In the genomic region with DNA sequence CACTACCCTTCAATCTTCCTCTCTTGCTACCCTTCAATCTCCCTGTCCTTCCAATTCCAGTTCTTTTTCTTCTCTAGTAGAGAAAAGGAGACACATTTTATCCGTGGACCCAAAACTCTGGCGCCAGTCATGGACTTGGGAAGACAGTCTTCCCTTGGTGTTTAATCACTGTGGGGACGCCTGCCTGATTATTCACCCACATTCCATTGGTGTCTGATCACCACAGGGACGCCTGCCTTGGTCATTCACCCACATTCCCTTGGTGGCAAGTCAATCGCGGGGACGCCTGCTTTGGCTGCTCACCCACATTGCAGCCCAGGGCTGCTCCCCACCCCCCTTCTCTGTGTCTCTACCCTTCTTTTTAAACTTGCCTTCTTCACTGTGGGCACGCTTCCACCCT, we compare ENCODE assay signal across 7 cellular contexts. TPM values are rescaled to one million over a fixed set of nuclear protein-coding genes. Genes with fewer than 3 reads are reported as not detected.
A peak's percentile ranks its signal among the peaks of the same experiment; 100 is the strongest.
DNase-seq lines count a peak whose midpoint lies in the region; ATAC-seq, FAIRE-seq and TF ChIP-seq lines count a peak whose summit lies in the region.
"Not testable (repeated sequence)": the region's sequence is repeated elsewhere in the genome, so short reads cannot be mapped to it uniquely, and the experiment has no call there.

No MANE protein-coding gene starts in this region.

- H2BK15ac ChIP-seq in IMR-90 (ENCODE audit: low read depth, low read length): 0 out of 3 replicates have a peak overlapping the region, but pooled peaks have one; percentile 67

- TF ChIP-seq POLR2A in IMR-90 (IDR thresholded peaks at IDR 0.05; ENCODE audit: low read depth, low read length): not testable (repeated sequence)

- H3K23ac ChIP-seq in IMR-90 (ENCODE audit: low read depth, low read length): not testable (repeated sequence)

- FAIRE-seq in astrocyte (lab: Jason Lieb, UNC): not testable (repeated sequence)

- H4K5ac ChIP-seq in IMR-90 (ENCODE audit: low read depth, low read length): not testable (repeated sequence)

- H3K79me2 ChIP-seq in astrocyte (ENCODE audit: insufficient read depth, low read length): not testable (repeated sequence)

- H2AK5ac ChIP-seq in IMR-90 (ENCODE audit: low read depth, low read length): not testable (repeated sequence)

- not testable (repeated sequence) for H3K9me3 ChIP-seq in IMR-90 (ENCODE audit: control insufficient read depth, insufficient read depth, low read length); astrocyte (ENCODE audit: insufficient read depth, low read depth, low read length)

- dilution Hi-C loops in IMR-90 (cut with HindIII; ENCODE audit: low sequenced_read_pairs, unreplicated experiment): not testable (repeated sequence)

- not testable (repeated sequence) for H4K91ac ChIP-seq in IMR-90 (ENCODE audit: insufficient read depth, low read depth, low read length)

- not testable (repeated sequence) for H3K9me3 Mint-ChIP-seq in astrocyte (ENCODE audit: unreplicated experiment)

- not testable (repeated sequence) for H3K27me3 ChIP-seq in IMR-90 (ENCODE audit: control insufficient read depth, insufficient read depth, low read length); astrocyte (ENCODE audit: insufficient read depth, low read length)

- not testable (repeated sequence) for H3K36me3 ChIP-seq in IMR-90 (ENCODE audit: control insufficient read depth, insufficient read depth, low read length); astrocyte (ENCODE audit: insufficient read depth, low read length)

- H2BK120ac ChIP-seq in IMR-90 (ENCODE audit: low read depth, low read length): not testable (repeated sequence)

- H2AK9ac ChIP-seq in IMR-90 (replicated peaks; ENCODE audit: low read depth, low read length, poor library complexity): not testable (repeated sequence)

- not testable (repeated sequence) for TF ChIP-seq CTCF in IMR-90 (conservative IDR thresholded peaks at IDR 0.05; ENCODE audit: low read depth, low read length); astrocyte (IDR thresholded peaks at IDR 0.05; ENCODE audit: insufficient read depth, low read depth, low read length); epithelial cell of esophagus (IDR thresholded peaks at IDR 0.05; ENCODE audit: insufficient read depth, low read depth, low read length, missing control alignments)

- H3K9me1 ChIP-seq in IMR-90 (ENCODE audit: insufficient read depth, low read length): not testable (repeated sequence)

- not testable (repeated sequence) for H2BK5ac ChIP-seq in IMR-90 (ENCODE audit: low read depth, low read length, poor library complexity, severe bottlenecking)

- WGBS in IMR-90 (ENCODE audit: extremely low coverage in 2 of 2, insufficient read length in 1 of 2), 2 experiments: 92% methylated on average over 1 of the region's 8 CpGs; no CpG with 5 or more reads in 1 of the 2 experiments

- H2AFZ ChIP-seq in IMR-90 (replicated peaks; ENCODE audit: low read length, poor library complexity); astrocyte (ENCODE audit: low read depth, low read length): not testable (repeated sequence)

- not testable (repeated sequence) for H3K79me1 ChIP-seq in IMR-90 (ENCODE audit: low read depth in 1 of 2, low read length in 2 of 2)

- intact Hi-C loops in IMR-90 (cut with micrococcal nuclease): not testable (repeated sequence)

- H3K36me3 Mint-ChIP-seq in astrocyte (ENCODE audit: low read depth, unreplicated experiment): not testable (repeated sequence)

- not testable (repeated sequence) for H3K56ac ChIP-seq in IMR-90 (ENCODE audit: extremely low read depth, insufficient read depth, low read length)

- in situ Hi-C loops in ACHN (cut with HindIII; ENCODE audit: low pct_ligation_motif_present, low pct_unique_long_range_greater_than_20kb, low sequenced_read_pairs); IMR-90 (cut with MboI; ENCODE audit: low sequenced_read_pairs): not testable (repeated sequence)

- H3K4me2 ChIP-seq in IMR-90 (ENCODE audit: low read depth, low read length): not testable (repeated sequence)
- peak overlapping the region; percentile 49 for H3K4me2 ChIP-seq in astrocyte (ENCODE audit: low read length)

- POLR2A ChIA-PET in IMR-90 (lab: Charles Lee; ENCODE audit: unreplicated experiment): not testable (repeated sequence)

- peak overlapping the region; percentile 24 for H3K4me3 Mint-ChIP-seq in astrocyte (ENCODE audit: unreplicated experiment)

- not testable (repeated sequence) for H3K27me3 Mint-ChIP-seq in astrocyte (ENCODE audit: low read depth, unreplicated experiment)

- not testable (repeated sequence) for H3K14ac ChIP-seq in IMR-90 (replicated peaks; ENCODE audit: low read depth, low read length)

- H3K27ac Mint-ChIP-seq in astrocyte (ENCODE audit: unreplicated experiment): peak overlapping the region; percentile 92

- not testable (repeated sequence) for H3K4me3 ChIP-seq in IMR-90 (ENCODE audit: insufficient read depth, low read depth, low read length); astrocyte (ENCODE audit: insufficient read depth, low read depth, low read length); epithelial cell of esophagus (ENCODE audit: low read length)

- H3K18ac ChIP-seq in IMR-90 (ENCODE audit: low read depth, low read length): not testable (repeated sequence)

- not testable (repeated sequence) for ATAC-seq in IMR-90 (ENCODE audit: low read depth)

- not testable (repeated sequence) for H3K4ac ChIP-seq in IMR-90 (ENCODE audit: low read depth, low read length)

- H2BK20ac ChIP-seq in IMR-90 (ENCODE audit: low read depth, low read length): peak overlapping the region; percentile 25; the same call in 1 of the 2 replicates

- DNase-seq in ACHN (peak; percentile 35), ELR (ENCODE audit: low read depth) (peak; percentile 60), RPMI7951 (ENCODE audit: low read depth) (peak; percentile 19), epithelial cell of esophagus (ENCODE audit: low read depth) (peak; percentile 52), myocyte (ENCODE audit: low read depth) (peak; percentile 62)
- DNase-seq in IMR-90; astrocyte (ENCODE audit: low read depth): not testable (repeated sequence)

- TF ChIP-seq RAD21 in IMR-90 (IDR thresholded peaks at IDR 0.05; ENCODE audit: low read length): not testable (repeated sequence)

- not testable (repeated sequence) for H3K27ac ChIP-seq in IMR-90 (ENCODE audit: insufficient read depth, low read length)
- peak overlapping the region; percentile 37 for H3K27ac ChIP-seq in astrocyte (ENCODE audit: low read depth, low read length)

- not testable (repeated sequence) for H3K9ac ChIP-seq in IMR-90 (ENCODE audit: low read depth, low read length); astrocyte (ENCODE audit: low read length)

- not testable (repeated sequence) for BruUV-seq in IMR-90 (replicated peaks; lab: Mats Ljungman, UMichigan)

- H4K20me1 ChIP-seq in IMR-90 (ENCODE audit: insufficient read depth, low read length); astrocyte (ENCODE audit: insufficient read depth, low read length): not testable (repeated sequence)

- not testable (repeated sequence) for H3K4me1 ChIP-seq in IMR-90 (ENCODE audit: control insufficient read depth, insufficient read depth, low read length); astrocyte (ENCODE audit: insufficient read depth, low read length)

- CTCF ChIA-PET in IMR-90 (lab: Yijun Ruan, JAX): not testable (repeated sequence)

- H3K4me1 Mint-ChIP-seq in astrocyte (ENCODE audit: low read depth, unreplicated experiment): peaks cover 31% of the 10 kb centered on the region

- H4K8ac ChIP-seq in IMR-90 (ENCODE audit: low read depth in 2 of 2, low read length in 2 of 2): not testable (repeated sequence)

RNA-seq across cellular contexts. Expression of gene BBS10, which starts 55.9 kb away (rescaled TPM):
- total RNA-seq in IMR-90 (2012; rRNA removed): 10.0 and 15.8 TPM in 2 replicates
- polyA plus RNA-seq in IMR-90 (2012; rRNA removed): 3.4 and 4.9 TPM in 2 replicates
- polyA plus RNA-seq in IMR-90 (2012; cell fraction: cytosol; rRNA removed): 0.44 and 0.78 TPM in 2 replicates
- polyA plus RNA-seq in IMR-90 (2012; cell fraction: nucleus; rRNA removed; ENCODE audit: low replicate concordance): 0.24 and 3.0 TPM in 2 replicates
- total RNA-seq in RPMI7951 (2014; rRNA removed; shearing (Covaris generic)): 13.9 and 17.9 TPM in 2 replicates
- 9.8 and 9.9 TPM in 2 replicates for total RNA-seq in astrocyte
- total RNA-seq in myocyte: 17.2 and 19.9 TPM in 2 replicates
- 7.4 TPM for polyA plus RNA-seq in myocyte (2012)
